In the genomic region with DNA sequence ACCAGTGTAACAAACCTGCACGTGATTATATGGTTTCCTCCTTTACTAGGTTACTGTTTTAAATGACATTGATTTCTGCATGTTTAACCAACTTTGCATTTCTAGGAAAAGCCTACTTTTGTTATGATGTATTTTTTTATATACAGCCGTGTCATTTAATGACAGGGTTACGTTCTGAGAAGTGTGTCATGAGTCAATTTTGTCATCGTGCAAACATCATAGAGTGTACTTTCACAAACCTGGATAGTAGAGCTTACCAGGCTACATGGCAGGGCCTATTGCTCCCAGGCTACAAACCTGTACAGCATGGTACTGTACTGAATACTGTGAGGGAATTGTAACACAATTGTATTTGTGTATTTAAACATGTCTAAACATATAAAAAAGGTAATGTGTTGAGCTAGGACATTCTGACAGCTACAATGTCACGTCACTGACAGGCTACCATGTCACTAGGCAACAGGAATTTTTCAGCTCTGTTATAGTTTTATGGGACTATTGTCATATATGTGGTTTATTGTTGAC, we compare ENCODE assay signal across 1 cellular context.
TF ChIP-seq lines count a peak whose summit lies in the region.

No MANE protein-coding gene starts in this region.

TF ChIP-seq in K562, 482 proteins besides CTCF, POLR2A, EP300 and RAD21:
- no peak for TF ChIP-seq TAL1 (IDR thresholded peaks at IDR 0.05)
- peak; percentile 40; the same call in 1 of the 2 replicates for TF ChIP-seq RFX1 (IDR thresholded peaks at IDR 0.05)
- TF ChIP-seq, protein P1, sequence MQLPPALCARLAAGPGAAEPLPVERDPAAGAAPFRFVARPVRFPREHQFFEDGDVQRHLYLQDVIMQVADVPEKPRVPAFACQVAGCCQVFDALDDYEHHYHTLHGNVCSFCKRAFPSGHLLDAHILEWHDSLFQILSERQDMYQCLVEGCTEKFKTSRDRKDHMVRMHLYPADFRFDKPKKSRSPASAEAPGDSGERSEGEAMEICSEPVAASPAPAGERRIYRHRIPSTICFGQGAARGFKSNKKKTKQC (CRISPR knock-in tag; IDR thresholded peaks at IDR 0.05) = no peak
- no peak for TF ChIP-seq CTBP1 (IDR thresholded peaks at IDR 0.05; ENCODE audit: borderline replicate concordance)
- TF ChIP-seq ERF (CRISPR knock-in tag; IDR thresholded peaks at IDR 0.05) = no peak
- no peak for TF ChIP-seq ZNF766 (CRISPR knock-in tag; conservative IDR thresholded peaks at IDR 0.05)
- no peak for TF ChIP-seq FOXK2 (conservative IDR thresholded peaks at IDR 0.05 in 1 of 2, IDR thresholded peaks at IDR 0.05 in 1 of 2; ENCODE audit: low read depth in 2 of 2)
